ENCODE assay signal across 1 cellular context in genomic region chr6:163387317-163387716, GRCh38.
TF ChIP-seq lines count a peak whose summit lies in the region.

No MANE protein-coding gene starts in this region.

TF ChIP-seq in K562, 482 proteins besides CTCF, POLR2A, EP300 and RAD21:
- no peak for TF ChIP-seq ZNF592 (IDR thresholded peaks at IDR 0.05)
- TF ChIP-seq, protein P1, sequence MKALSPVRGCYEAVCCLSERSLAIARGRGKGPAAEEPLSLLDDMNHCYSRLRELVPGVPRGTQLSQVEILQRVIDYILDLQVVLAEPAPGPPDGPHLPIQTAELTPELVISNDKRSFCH (CRISPR knock-in tag; IDR thresholded peaks at IDR 0.05), result no peak
- TF ChIP-seq, protein P1 (tag; IDR thresholded peaks at IDR 0.05), result 0 out of 2 replicates have a peak, but pooled peaks have one; percentile 27
